ENCODE assay signal across 9 cellular contexts in the genomic region with DNA sequence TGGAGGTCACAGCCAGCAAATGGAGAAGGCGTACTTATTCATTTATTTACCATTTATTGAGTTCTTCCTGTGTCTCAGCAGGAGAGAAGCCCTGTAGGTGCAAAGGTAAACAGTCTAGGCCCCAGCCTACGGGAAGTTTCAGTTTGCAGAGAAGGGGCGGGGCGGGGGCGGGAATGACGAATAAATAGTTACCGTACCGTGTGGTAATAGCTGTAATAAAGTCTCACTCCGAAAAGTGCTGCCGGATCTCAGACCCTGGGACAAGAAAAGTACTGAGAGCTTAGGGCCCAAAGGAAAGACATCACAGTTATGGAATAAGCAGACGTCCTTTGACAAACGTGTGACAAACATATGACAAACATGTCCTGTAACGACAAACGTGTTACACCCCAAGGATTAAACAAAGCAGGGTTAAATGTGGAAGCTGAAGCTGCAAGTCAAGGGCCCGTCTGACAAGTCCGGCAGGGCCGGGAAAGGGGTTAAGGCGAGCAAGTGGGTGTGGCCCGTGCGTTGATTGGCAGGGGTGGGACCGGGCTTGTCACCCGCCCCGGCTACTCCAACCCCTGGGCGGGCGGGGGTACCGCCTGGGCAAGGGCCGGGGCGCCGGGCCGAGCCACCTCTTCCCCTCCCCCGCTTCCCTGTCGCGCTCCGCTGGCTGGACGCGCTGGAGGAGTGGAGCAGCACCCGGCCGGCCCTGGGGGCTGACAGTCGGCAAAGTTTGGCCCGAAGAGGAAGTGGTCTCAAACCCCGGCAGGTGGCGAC. TPM values are rescaled to one million over a fixed set of nuclear protein-coding genes. Genes with fewer than 3 reads are reported as not detected.
A peak's percentile ranks its signal among the peaks of the same experiment; 100 is the strongest.
DNase-seq lines count a peak whose midpoint lies in the region; ATAC-seq, FAIRE-seq and TF ChIP-seq lines count a peak whose summit lies in the region.
"Had no signal": no experiment of that assay in that cellular context is flagged by ENCODE, and none has a peak within 500 bp of the region (broad histone marks: within the 10 kb centered on the region; RNA-seq: fewer than 3 reads in every experiment).

A gene with protein sequence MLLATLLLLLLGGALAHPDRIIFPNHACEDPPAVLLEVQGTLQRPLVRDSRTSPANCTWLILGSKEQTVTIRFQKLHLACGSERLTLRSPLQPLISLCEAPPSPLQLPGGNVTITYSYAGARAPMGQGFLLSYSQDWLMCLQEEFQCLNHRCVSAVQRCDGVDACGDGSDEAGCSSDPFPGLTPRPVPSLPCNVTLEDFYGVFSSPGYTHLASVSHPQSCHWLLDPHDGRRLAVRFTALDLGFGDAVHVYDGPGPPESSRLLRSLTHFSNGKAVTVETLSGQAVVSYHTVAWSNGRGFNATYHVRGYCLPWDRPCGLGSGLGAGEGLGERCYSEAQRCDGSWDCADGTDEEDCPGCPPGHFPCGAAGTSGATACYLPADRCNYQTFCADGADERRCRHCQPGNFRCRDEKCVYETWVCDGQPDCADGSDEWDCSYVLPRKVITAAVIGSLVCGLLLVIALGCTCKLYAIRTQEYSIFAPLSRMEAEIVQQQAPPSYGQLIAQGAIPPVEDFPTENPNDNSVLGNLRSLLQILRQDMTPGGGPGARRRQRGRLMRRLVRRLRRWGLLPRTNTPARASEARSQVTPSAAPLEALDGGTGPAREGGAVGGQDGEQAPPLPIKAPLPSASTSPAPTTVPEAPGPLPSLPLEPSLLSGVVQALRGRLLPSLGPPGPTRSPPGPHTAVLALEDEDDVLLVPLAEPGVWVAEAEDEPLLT (plus strand): TSS at position 541 of the 762 bp plus-strand sequence. CDS start 564 bp downstream, outside the sequence.

- peak within 1 kb of the TSS; percentile 88 for H3K4me3 Mint-ChIP-seq in activated CD4-positive, alpha-beta T cell treated with anti-CD3 and anti-CD28 coated beads, Interleukin-2, amount 10 ng/mL, durations not matched to agents 24 days and 14 days
- peak within 1 kb of the TSS; percentile 85 for H3K4me3 Mint-ChIP-seq in dendritic cell treated with granulocyte-macrophage colony-stimulating factor and Interleukin-4, amounts not matched to agents 40 ng/mL and 50 ng/mL, for 4 days

- H3K36me3 ChIP-seq in HepG2 (replicated peaks in 1 of 2; ENCODE audit: control insufficient read depth in 1 of 2, insufficient read depth in 2 of 2, low read length in 2 of 2) = peaks cover 11 to 14% of the 10 kb centered on the region in 2 experiments; a peak in 4 of 5 replicates

- in situ Hi-C loops in HepG2 (cut with HindIII; ENCODE audit: extremely low pct_ligation_motif_present, low pct_unique_long_range_greater_than_20kb) = no loop called here

- TSS peak; percentile 90 for BruUV-seq in HepG2 (replicated peaks; lab: Mats Ljungman, UMichigan)

- TF ChIP-seq EP300 in HepG2 (IDR thresholded peaks at IDR 0.05; ENCODE audit: low read depth in 2 of 2, low read length in 2 of 2) (peak in 1 of 2 experiments; percentile 86; a peak in 2 of 4 replicates), HepG2 (CRISPR knock-in tag; IDR thresholded peaks at IDR 0.05; ENCODE audit: borderline replicate concordance) (peak; percentile 86)

- H2AFZ ChIP-seq in HepG2 (ENCODE audit: low read length) = peak within 1 kb of the TSS; percentile 82

- peak; percentile 73; the same call in 1 of the 2 replicates for TF ChIP-seq RAD21 in HepG2 (CRISPR knock-in tag; IDR thresholded peaks at IDR 0.05)

- ATAC-seq in HG03354 (IDR thresholded peaks at IDR 0.05; ENCODE audit: poor library complexity, severe bottlenecking, unreplicated experiment) (peak; percentile 79), HepG2 (peak; percentile 91)

- CTCF ChIA-PET in HepG2 (lab: Yijun Ruan, JAX; ENCODE audit: low intra/inter-chr PET ratio, low total read pairs) = interaction anchor here (1.5 to 3.1 kb wide), 4 partner anchors 18 to 314 kb away, joined by 7 to 46 read pairs (median 11); no protein-coding TSS in a partner anchor

- H3K36me3 Mint-ChIP-seq in activated CD4-positive, alpha-beta T cell treated with anti-CD3 and anti-CD28 coated beads, Interleukin-2, amount 10 ng/mL, durations not matched to agents 24 days and 14 days (ENCODE audit: low read depth) = peaks cover 28% of the 10 kb centered on the region
- peaks cover 43% of the 10 kb centered on the region for H3K36me3 Mint-ChIP-seq in dendritic cell treated with granulocyte-macrophage colony-stimulating factor and Interleukin-4, amounts not matched to agents 40 ng/mL and 50 ng/mL, for 4 days (ENCODE audit: low read depth)

- under 1% methylated on average over 36 of the region's 42 CpGs for WGBS in HepG2 (ENCODE audit: low lambda C conversion rate)

- H3K9me3 Mint-ChIP-seq in activated CD4-positive, alpha-beta T cell treated with anti-CD3 and anti-CD28 coated beads, Interleukin-2, amount 10 ng/mL, durations not matched to agents 24 days and 14 days = no peaks in the 10 kb centered on the region
- H3K9me3 Mint-ChIP-seq in dendritic cell treated with granulocyte-macrophage colony-stimulating factor and Interleukin-4, amounts not matched to agents 40 ng/mL and 50 ng/mL, for 4 days = no peaks in the 10 kb centered on the region

- peak; percentile 79 for TF ChIP-seq POLR2A in GM19099 (IDR thresholded peaks at IDR 0.05; ENCODE audit: extremely low read depth, insufficient read length, low read depth)
- TF ChIP-seq POLR2A in HepG2 (IDR thresholded peaks at IDR 0.05; ENCODE audit: insufficient read depth in 1 of 2, low read depth in 2 of 2, low read length in 2 of 2) = peak in 1 of 2 experiments; percentile 74; a peak in 1 of 4 replicates

- peak; percentile 78 for FAIRE-seq in HepG2 (lab: Jason Lieb, UNC)
- FAIRE-seq: colon had no signal

- peak within 1 kb of the TSS; percentile 66 to 93 (median 82) for H3K4me3 ChIP-seq in HepG2 (replicated peaks in 1 of 3; ENCODE audit: insufficient read depth in 1 of 3, low read depth in 2 of 3, low read length in 3 of 3)

- no peaks in the 10 kb centered on the region; a peak in 1 of 5 replicates for H3K27me3 ChIP-seq in HepG2 (ENCODE audit: control insufficient read depth in 1 of 2, insufficient read depth in 2 of 2, low read length in 2 of 2)

- peak within 1 kb of the TSS; percentile 76 for H3K9ac ChIP-seq in HepG2 (ENCODE audit: insufficient read depth, low read depth, low read length)

- peaks cover 35% of the 10 kb centered on the region for H3K4me1 ChIP-seq in HepG2 (ENCODE audit: insufficient read depth, low read length)

- POLR2A ChIA-PET in HepG2 (lab: Yijun Ruan, JAX) = interaction anchor here (0.6 to 4.4 kb wide), 37 partner anchors 9 to 1244 kb away, joined by 3 to 53 read pairs (median 6); a partner anchor contains a TSS

- peak within 1 kb of the TSS; percentile 85 for H3K27ac ChIP-seq in HepG2 (ENCODE audit: extremely low read length, insufficient read depth, low read length)

- H3K79me2 ChIP-seq in HepG2 (ENCODE audit: insufficient read depth, low read length) = no peaks in the 10 kb centered on the region

- H3K27me3 Mint-ChIP-seq in activated CD4-positive, alpha-beta T cell treated with anti-CD3 and anti-CD28 coated beads, Interleukin-2, amount 10 ng/mL, durations not matched to agents 24 days and 14 days = no peaks in the 10 kb centered on the region
- H3K27me3 Mint-ChIP-seq in dendritic cell treated with granulocyte-macrophage colony-stimulating factor and Interleukin-4, amounts not matched to agents 40 ng/mL and 50 ng/mL, for 4 days = peaks cover 2% of the 10 kb centered on the region

- DNase-seq in Ammon's horn (ENCODE audit: low spot score) = peak; percentile 95
- peak; percentile 81 to 90 for DNase-seq in NCI-H524 (lab: John Stamatoyannopoulos, UW)
- DNase-seq in activated CD4-positive, alpha-beta T cell treated with anti-CD3 and anti-CD28 coated beads, Interleukin-2, amount 10 ng/mL, durations not matched to agents 24 days and 14 days = peak; percentile 95
- peak; percentile 95 for DNase-seq in HepG2 (ENCODE audit: low spot score)
- peak; percentile 78 for DNase-seq in stimulated activated CD4-positive, alpha-beta T cell treated with anti-CD3 and anti-CD28 coated beads, Interleukin-4, amount 100 ng/mL, for 1 hour

- no peaks in the 10 kb centered on the region for H4K20me1 ChIP-seq in HepG2 (ENCODE audit: insufficient read depth, low read length)

- H3K4me1 Mint-ChIP-seq in activated CD4-positive, alpha-beta T cell treated with anti-CD3 and anti-CD28 coated beads, Interleukin-2, amount 10 ng/mL, durations not matched to agents 24 days and 14 days = peaks cover 18% of the 10 kb centered on the region
- peaks cover 19% of the 10 kb centered on the region for H3K4me1 Mint-ChIP-seq in dendritic cell treated with granulocyte-macrophage colony-stimulating factor and Interleukin-4, amounts not matched to agents 40 ng/mL and 50 ng/mL, for 4 days (ENCODE audit: low read depth)

- peak within 1 kb of the TSS; percentile 96 for H3K27ac Mint-ChIP-seq in activated CD4-positive, alpha-beta T cell treated with anti-CD3 and anti-CD28 coated beads, Interleukin-2, amount 10 ng/mL, durations not matched to agents 24 days and 14 days
- peak within 1 kb of the TSS; percentile 87 for H3K27ac Mint-ChIP-seq in dendritic cell treated with granulocyte-macrophage colony-stimulating factor and Interleukin-4, amounts not matched to agents 40 ng/mL and 50 ng/mL, for 4 days

- H3K9me3 ChIP-seq in HepG2 (ENCODE audit: low read length) = no peaks in the 10 kb centered on the region

- intact Hi-C loops in activated CD4-positive, alpha-beta T cell treated with anti-CD3 and anti-CD28 coated beads, Interleukin-2, amount 10 ng/mL, durations not matched to agents 24 days and 14 days (cut with micrococcal nuclease) = loop anchor here (1.0 to 5.0 kb wide), 6 partner anchors 19 to 299 kb away; a partner anchor contains a TSS
- intact Hi-C loops in dendritic cell treated with granulocyte-macrophage colony-stimulating factor and Interleukin-4, amounts not matched to agents 40 ng/mL and 50 ng/mL, for 4 days (cut with micrococcal nuclease) = no loop called here
- intact Hi-C loops in HepG2 (cut with micrococcal nuclease; ENCODE audit: unreplicated experiment) = loop anchor here (1.0 to 5.0 kb wide), 5 partner anchors 18 to 111 kb away; a partner anchor contains a TSS

- H3K4me2 ChIP-seq in HepG2 (ENCODE audit: low read depth, low read length) = peak within 1 kb of the TSS; percentile 95

- TF ChIP-seq CTCF in HepG2 (CRISPR knock-in tag; IDR thresholded peaks at IDR 0.05) = peak; percentile 51

RNA-seq across cellular contexts. Expression of the gene that starts here (rescaled TPM):
- total RNA-seq in activated CD4-positive, alpha-beta T cell treated with anti-CD3 and anti-CD28 coated beads, Interleukin-2, amount 10 ng/mL, durations not matched to agents 24 days and 14 days = 34.2 and 35.2 TPM in 2 replicates
- total RNA-seq in HepG2 (2016; rRNA removed; fragmentation: Illumina TruSeq; extraction: Trizol) = 8.6 and 16.9 TPM in 2 replicates
- total RNA-seq in HepG2 (2016; cell fraction: cytosol; rRNA removed; fragmentation: Illumina TruSeq; extraction: Trizol; ENCODE audit: low read depth) = 4.6 and 5.4 TPM in 2 replicates
- 8.2 and 17.2 TPM in 2 replicates for total RNA-seq in HepG2 (2016; cell fraction: insoluble cytoplasmic fraction; rRNA removed; fragmentation: Illumina TruSeq; extraction: Trizol)
- 13.8 and 15.6 TPM in 2 replicates for total RNA-seq in HepG2 (2016; cell fraction: membrane; rRNA removed; fragmentation: Illumina TruSeq; extraction: Trizol)
- total RNA-seq in HepG2 (2016; cell fraction: nucleus; rRNA removed; fragmentation: Illumina TruSeq; extraction: Trizol) = 15.9 and 21.6 TPM in 2 replicates
- polyA plus RNA-seq in HepG2 (2011; rRNA removed) = 45.2 and 80.6 TPM in 2 replicates
- polyA plus RNA-seq in HepG2 (2011; cell fraction: cytosol; rRNA removed) = 49.4 and 54.8 TPM in 2 replicates
- polyA plus RNA-seq in HepG2 (2011; cell fraction: nucleus; rRNA removed) = 70.7 and 85.9 TPM in 2 replicates
- 45.8 and 84.6 TPM in 2 replicates for polyA plus RNA-seq in HepG2 (2012)
- polyA plus RNA-seq in HepG2 (2016; cell fraction: cytosol; fragmentation: Illumina TruSeq; extraction: Trizol; ENCODE audit: low read depth) = 6.5 and 7.4 TPM in 2 replicates
- polyA plus RNA-seq in HepG2 (2016; cell fraction: insoluble cytoplasmic fraction; fragmentation: Illumina TruSeq; extraction: Trizol; ENCODE audit: low read depth) = 8.2 and 10.9 TPM in 2 replicates
- polyA plus RNA-seq in HepG2 (2016; cell fraction: membrane; fragmentation: Illumina TruSeq; extraction: Trizol; ENCODE audit: low read depth) = 11.6 and 13.0 TPM in 2 replicates
- polyA plus RNA-seq in HepG2 (2016; cell fraction: nucleus; fragmentation: Illumina TruSeq; extraction: Trizol; ENCODE audit: insufficient read depth, low read depth) = 22.9 and 23.5 TPM in 2 replicates
- 73.0 and 241 TPM in 2 replicates for polyA minus RNA-seq in HepG2 (2011; rRNA and poly(A)+ RNA removed; ENCODE audit: low replicate concordance)
- polyA minus RNA-seq in HepG2 (2011; cell fraction: cytosol; rRNA and poly(A)+ RNA removed) = 55.0 and 77.3 TPM in 2 replicates
- 23.4 and 37.7 TPM in 2 replicates for polyA minus RNA-seq in HepG2 (2011; cell fraction: nucleus; rRNA and poly(A)+ RNA removed)

Comparison
In these comparisons a context has a peak if more than half of its experiments do, and no peak if none do; other contexts are left out.
1. Peak in every context shown above with its lines: DNase-seq, ATAC-seq, H3K4me3 ChIP-seq and H3K27ac ChIP-seq.